10 cellular contexts compared by ENCODE assay signal in genomic region chr18:47883771-47884413, GRCh38. TPM values are rescaled to one million over a fixed set of nuclear protein-coding genes. Genes with fewer than 3 reads are reported as not detected.
DNase-seq lines count a peak whose midpoint lies in the region; ATAC-seq, FAIRE-seq and TF ChIP-seq lines count a peak whose summit lies in the region.
"Had no signal": no experiment of that assay in that cellular context is flagged by ENCODE, and none has a peak within 500 bp of the region (broad histone marks: within the 10 kb centered on the region; RNA-seq: fewer than 3 reads in every experiment).

No MANE protein-coding gene starts in this region.

- peak; percentile 72 for DNase-seq in ELR (ENCODE audit: low read depth)
- peak; percentile 93 for DNase-seq in M059J (ENCODE audit: low read depth)
- DNase-seq in astrocyte (ENCODE audit: low read depth), result peak; percentile 81
- DNase-seq in pancreas, result no peak
- no peak for DNase-seq in neural progenitor cell (ENCODE audit: low spot score)
- DNase-seq: activated effector memory CD4-positive, alpha-beta T cell treated with Interleukin-2 at 50 U/mL for 16 hours had no signal

- H3F3A ChIP-seq in neural progenitor cell (ENCODE audit: low read depth), result peaks cover 27% of the 10 kb centered on the region

- no peaks in the 10 kb centered on the region for H3K9me3 ChIP-seq in astrocyte (ENCODE audit: insufficient read depth, low read depth, low read length)
- H3K9me3 ChIP-seq in pancreas, result no peaks in the 10 kb centered on the region
- no peaks in the 10 kb centered on the region for H3K9me3 ChIP-seq in neural progenitor cell (ENCODE audit: low read depth)

- intact Hi-C loops in pancreas (cut with DNase I), result no loop called here

- peaks cover 21% of the 10 kb centered on the region for H3K4me1 ChIP-seq in astrocyte (ENCODE audit: insufficient read depth, low read length)
- H3K4me1 ChIP-seq in pancreas, result no peaks in the 10 kb centered on the region
- H3K4me1 ChIP-seq in neural progenitor cell, result no peaks in the 10 kb centered on the region

- no peak overlapping the region for H3K9ac ChIP-seq in astrocyte (ENCODE audit: low read length)
- H3K9ac ChIP-seq in neural progenitor cell, result no peak overlapping the region

- no peaks in the 10 kb centered on the region for H3K36me3 ChIP-seq in astrocyte (ENCODE audit: insufficient read depth, low read length)
- H3K36me3 ChIP-seq in pancreas, result peaks cover 0 to 6% (median 0%) of the 10 kb centered on the region in 3 donors
- peaks cover 11% of the 10 kb centered on the region for H3K36me3 ChIP-seq in neural progenitor cell

- no peaks in the 10 kb centered on the region for H3K27me3 Mint-ChIP-seq in astrocyte (ENCODE audit: low read depth, unreplicated experiment)
- H3K27me3 Mint-ChIP-seq in neural progenitor cell (ENCODE audit: insufficient read depth, low read depth), result no peaks in the 10 kb centered on the region

- H3K27ac Mint-ChIP-seq in astrocyte (ENCODE audit: unreplicated experiment), result no peak overlapping the region
- no peak overlapping the region for H3K27ac Mint-ChIP-seq in neural progenitor cell

- FAIRE-seq in astrocyte (lab: Jason Lieb, UNC), result no peak
- no peak for FAIRE-seq in pancreas (lab: Jason Lieb, UNC)

- 66 to 69% methylated on average over 3 of the region's 3 CpGs for WGBS in pancreas, 2 donors

- H2AFZ ChIP-seq in astrocyte (ENCODE audit: low read depth, low read length) (no peak overlapping the region), neural progenitor cell (replicated peaks) (no peak overlapping the region)

- TF ChIP-seq CTCF in astrocyte (IDR thresholded peaks at IDR 0.05; ENCODE audit: insufficient read depth, low read depth, low read length), result no peak
- TF ChIP-seq CTCF in pancreas (IDR thresholded peaks at IDR 0.05), result no peak
- no peak for TF ChIP-seq CTCF in neural progenitor cell (IDR thresholded peaks at IDR 0.05)

- peak overlapping the region; percentile 41 for H3K27ac ChIP-seq in astrocyte (ENCODE audit: low read depth, low read length)
- H3K27ac ChIP-seq in pancreas, result no peak overlapping the region
- no peak overlapping the region for H3K27ac ChIP-seq in neural progenitor cell

- H3K9me3 Mint-ChIP-seq in astrocyte (ENCODE audit: unreplicated experiment) (no peaks in the 10 kb centered on the region), neural progenitor cell (no peaks in the 10 kb centered on the region)

- H3K4me1 Mint-ChIP-seq in astrocyte (ENCODE audit: low read depth, unreplicated experiment) (peaks cover 22% of the 10 kb centered on the region), neural progenitor cell (no peaks in the 10 kb centered on the region)

- H3K27me3 ChIP-seq in astrocyte (ENCODE audit: insufficient read depth, low read length), result no peaks in the 10 kb centered on the region
- no peaks in the 10 kb centered on the region for H3K27me3 ChIP-seq in pancreas
- H3K27me3 ChIP-seq in neural progenitor cell, result no peaks in the 10 kb centered on the region

- H4K20me1 ChIP-seq in astrocyte (ENCODE audit: insufficient read depth, low read length) (peaks cover 46% of the 10 kb centered on the region), neural progenitor cell (ENCODE audit: low read depth) (peaks cover 91% of the 10 kb centered on the region)

- H3K4me3 Mint-ChIP-seq in astrocyte (ENCODE audit: unreplicated experiment) (no peak overlapping the region), neural progenitor cell (no peak overlapping the region)

- H3K4me3 ChIP-seq in astrocyte (ENCODE audit: insufficient read depth, low read depth, low read length) (no peak overlapping the region), pancreas (no peak overlapping the region), neural progenitor cell (no peak overlapping the region)

- H3K79me2 ChIP-seq in astrocyte (ENCODE audit: insufficient read depth, low read length) (peaks cover 44% of the 10 kb centered on the region), neural progenitor cell (ENCODE audit: low read depth) (peaks cover 100% of the 10 kb centered on the region)

- H3K36me3 Mint-ChIP-seq in astrocyte (ENCODE audit: low read depth, unreplicated experiment) (peaks cover 7% of the 10 kb centered on the region), neural progenitor cell (peaks cover 35% of the 10 kb centered on the region)

- H3K4me2 ChIP-seq in astrocyte (ENCODE audit: low read length) (peak overlapping the region; percentile 29), neural progenitor cell (no peak overlapping the region)

- ATAC-seq in pancreas, result peak in 3 of 4 donors; percentile 23 to 55 (median 26)
- ATAC-seq in GM21737 (IDR thresholded peaks at IDR 0.05; ENCODE audit: unreplicated experiment), result no peak
- ATAC-seq in HG03175 (IDR thresholded peaks at IDR 0.05; ENCODE audit: unreplicated experiment), result no peak
- no peak for ATAC-seq in GM19035 (IDR thresholded peaks at IDR 0.05; ENCODE audit: unreplicated experiment)
- ATAC-seq: Panc1 had no signal

RNA-seq across cellular contexts. Expression of gene SMAD2, which starts 46.6 kb away (rescaled TPM):
- 124 and 171 TPM in 2 replicates for total RNA-seq in M059J (2014; rRNA removed; shearing (Covaris generic))
- total RNA-seq in astrocyte (120 and 144 TPM in 2 replicates), pancreas (10 to 100 TPM; 35.2 to 71.2 (median 55.5) TPM), neural progenitor cell (ENCODE audit: low replicate concordance) (170 and 233 TPM in 2 replicates)
- 10 to 100 TPM in 1 of 2 donors, 1 to 10 TPM in 1; 8.7 to 18.1 TPM for polyA plus RNA-seq in pancreas

Comparison
In these comparisons a context has a peak if more than half of its experiments do, and no peak if none do; other contexts are left out.
1. DNase-seq: peak in ELR (single experiment), M059J (single experiment) and astrocyte (single experiment); none in pancreas (0 of 6) and neural progenitor cell (single experiment).
2. ATAC-seq: peak in pancreas (3 of 4); none in GM21737 (single experiment), HG03175 (single experiment) and GM19035 (single experiment).